Comparison of ENCODE assay signal across 19 cellular contexts in genomic region chr1:150809651-150810050, GRCh38. TPM values are rescaled to one million over a fixed set of nuclear protein-coding genes. Genes with fewer than 3 reads are reported as not detected.
DNase-seq lines count a peak whose midpoint lies in the region; TF ChIP-seq lines count a peak whose summit lies in the region.
"Had no signal": no experiment of that assay in that cellular context is flagged by ENCODE, and none has a peak within 500 bp of the region (broad histone marks: within the 10 kb centered on the region; RNA-seq: fewer than 3 reads in every experiment).

No MANE protein-coding gene starts in this region.

- DNase-seq in HFFc6 (peak; percentile 26), astrocyte of the spinal cord (ENCODE audit: low read depth, low spot score) (peak; percentile 32), glomerular visceral epithelial cell (ENCODE audit: extremely low spot score) (peak; percentile 4), vagina (ENCODE audit: extremely low spot score in 2 of 2) (no peak), NK-92 (lab: John Stamatoyannopoulos, UW; ENCODE audit: unreplicated experiment) (no peak), NCI-H2171 treated with DMSO at 0.1 percent for 48 hours (lab: John Stamatoyannopoulos, UW) (no peak)
- no peak for DNase-seq in effector memory CD4-positive, alpha-beta T cell
- DNase-seq: activated CD4-positive, alpha-beta T cell treated with anti-CD3 and anti-CD28 coated beads for 1 hour; activated gamma-delta T cell treated with Interleukin-2 at 50 U/mL for 16 hours; anterior cingulate cortex; CD4-positive, CD25-positive, alpha-beta regulatory T cell; cortex of kidney; DMS79 treated with DMSO at 0.1 percent for 48 hours; KBM-7; NCI-H1417 treated with DMSO at 0.1 percent for 48 hours; NCI-H2227 treated with DMSO at 0.1 percent for 48 hours; SIG-M5; T-helper 17 cell had no signal

- no peak for TF ChIP-seq POLR2A in vagina (IDR thresholded peaks at IDR 0.05)

- no peak overlapping the region for H3K4me3 ChIP-seq in astrocyte of the spinal cord (ENCODE audit: low read depth, low read length)
- no peak overlapping the region for H3K4me3 ChIP-seq in vagina
- H3K4me3 ChIP-seq in effector memory CD4-positive, alpha-beta T cell (ENCODE audit: insufficient read depth, low read depth, low read length, poor library complexity, severe bottlenecking), result no peak overlapping the region
- H3K4me3 ChIP-seq: lung had no signal

- peaks cover 0 to 33% of the 10 kb centered on the region in 2 donors for H3K36me3 ChIP-seq in vagina
- H3K36me3 ChIP-seq in effector memory CD4-positive, alpha-beta T cell (ENCODE audit: control insufficient read depth, insufficient read depth, low read length), result peaks cover 34% of the 10 kb centered on the region

- H3K27me3 Mint-ChIP-seq in HFFc6 (ENCODE audit: insufficient read depth), result no peaks in the 10 kb centered on the region; the same call in 1 of the 2 replicates
- H3K27me3 Mint-ChIP-seq: CD4-positive, CD25-positive, alpha-beta regulatory T cell; T-helper 17 cell had no signal

- intact Hi-C loops in vagina (cut with DNase I), result no loop called here

- no peaks in the 10 kb centered on the region for H3K27me3 ChIP-seq in vagina
- no peaks in the 10 kb centered on the region for H3K27me3 ChIP-seq in effector memory CD4-positive, alpha-beta T cell (replicated peaks; ENCODE audit: control insufficient read depth, insufficient read depth, low read length, poor library complexity, severe bottlenecking)

- H3K9me3 ChIP-seq in vagina, result no peaks in the 10 kb centered on the region
- H3K9me3 ChIP-seq in effector memory CD4-positive, alpha-beta T cell (ENCODE audit: control insufficient read depth, low read length), result no peaks in the 10 kb centered on the region

- H3K4me3 Mint-ChIP-seq in HFFc6, result peak overlapping the region; percentile 35
- H3K4me3 Mint-ChIP-seq: CD4-positive, CD25-positive, alpha-beta regulatory T cell; T-helper 17 cell had no signal

- peaks cover 49% of the 10 kb centered on the region for H3K4me1 Mint-ChIP-seq in HFFc6 (ENCODE audit: low read depth)

- H3K4me1 ChIP-seq in vagina, result peaks cover 7% of the 10 kb centered on the region
- H3K4me1 ChIP-seq in effector memory CD4-positive, alpha-beta T cell (ENCODE audit: control insufficient read depth, insufficient read depth, low read length, poor library complexity, severe bottlenecking), result no peaks in the 10 kb centered on the region

- H3K9me3 Mint-ChIP-seq in HFFc6, result no peaks in the 10 kb centered on the region
- H3K9me3 Mint-ChIP-seq: CD4-positive, CD25-positive, alpha-beta regulatory T cell had no signal

- in situ Hi-C loops in astrocyte of the spinal cord (cut with HindIII; ENCODE audit: low sequenced_read_pairs), result no loop called here

- H3K36me3 Mint-ChIP-seq in HFFc6 (ENCODE audit: low read depth), result peaks cover 6% of the 10 kb centered on the region; the same call in 1 of the 2 replicates

- H3K27ac ChIP-seq in vagina, result peak overlapping the region; percentile 85
- no peak overlapping the region for H3K27ac ChIP-seq in effector memory CD4-positive, alpha-beta T cell (ENCODE audit: insufficient read depth, low read length, poor library complexity, severe bottlenecking)

- TF ChIP-seq CTCF in HFFc6 (IDR thresholded peaks at IDR 0.05), result no peak
- no peak for TF ChIP-seq CTCF in astrocyte of the spinal cord (IDR thresholded peaks at IDR 0.05; ENCODE audit: low read depth, low read length)
- no peak for TF ChIP-seq CTCF in vagina (IDR thresholded peaks at IDR 0.05)

- H3K27ac Mint-ChIP-seq in HFFc6, result peak overlapping the region; percentile 55; the same call in 1 of the 2 replicates
- H3K27ac Mint-ChIP-seq: CD4-positive, CD25-positive, alpha-beta regulatory T cell; T-helper 17 cell had no signal

RNA-seq across cellular contexts. Expression of gene CTSK, which starts 1.6 kb away (rescaled TPM):
- total RNA-seq in HFFc6 (2021; fragmentation: NEBNext Ultra II Directional; extraction: Animal tissue kit (Norgen Biotek cat#: 25700)), result 100 to 1,000 TPM in 4 of 6 experiments, 10 to 100 TPM in 1, 1 to 10 TPM in 1; 8.5 to 104 (median 101) TPM
- 67.3 TPM for total RNA-seq in vagina

RNA-seq across cellular contexts. Expression of gene CTSS, which starts 44.1 kb away (rescaled TPM):
- under 1 TPM in 5 of 6 experiments, not detected in 1; 0.14 to 0.77 (median 0.31) TPM for total RNA-seq in HFFc6 (2021; fragmentation: NEBNext Ultra II Directional; extraction: Animal tissue kit (Norgen Biotek cat#: 25700))
- total RNA-seq in vagina, result 34.1 TPM

Comparison
In these comparisons a context has a peak if more than half of its experiments do, and no peak if none do; other contexts are left out.
1. DNase-seq: peak in HFFc6 (single experiment), astrocyte of the spinal cord (single experiment) and glomerular visceral epithelial cell (single experiment); none in vagina (0 of 2), NK-92 (single experiment), NCI-H2171 treated with DMSO at 0.1 percent for 48 hours (single experiment) and effector memory CD4-positive, alpha-beta T cell (0 of 3).
2. RNA of gene CTSS, which starts 44.1 kb away (total RNA-seq): 34.1 TPM in vagina (single experiment); 0.14 to 0.77 TPM in HFFc6; every median in the first group is over 10 times any median in the second.